Comparison of ENCODE assay signal across 22 cellular contexts in the genomic region with DNA sequence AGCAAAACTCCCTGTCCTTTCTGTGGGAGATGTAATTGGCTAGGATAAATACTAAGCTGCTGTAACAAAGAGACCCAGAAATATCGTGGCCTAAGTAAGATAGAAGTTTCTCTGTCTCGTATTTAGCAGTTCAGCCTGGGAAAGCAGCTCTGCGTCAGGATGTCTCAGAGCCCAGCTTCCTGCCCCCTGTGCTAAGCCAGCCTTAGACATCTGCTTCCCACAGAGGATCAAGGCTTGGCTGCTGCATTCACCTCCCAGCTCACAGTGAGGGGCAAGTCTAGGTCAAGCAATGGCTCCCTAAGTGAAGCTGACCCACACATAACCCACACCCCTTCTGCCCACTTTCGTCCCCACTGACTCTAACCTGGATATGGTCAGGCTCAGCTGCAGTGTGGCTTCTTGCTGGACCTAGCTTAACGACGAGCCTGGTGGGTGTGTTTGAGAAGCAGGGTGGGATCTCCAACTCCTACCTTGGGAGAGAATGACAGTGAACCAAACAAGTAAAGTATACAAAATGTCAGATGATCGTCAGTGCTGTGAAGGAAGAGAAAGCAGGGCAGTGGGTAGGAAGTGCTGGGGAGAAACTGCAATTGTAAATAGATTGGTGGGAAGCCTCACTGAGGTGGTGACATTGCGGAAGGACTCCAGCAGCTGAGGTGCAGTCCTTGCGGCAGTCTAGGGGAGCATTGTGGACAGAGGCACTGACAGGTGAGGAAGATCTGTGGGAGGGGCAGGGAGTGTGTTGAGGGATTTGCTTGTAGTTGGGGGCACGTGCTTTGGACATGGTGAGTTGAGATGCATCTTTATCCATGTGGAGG.
DNase-seq lines count a peak whose midpoint lies in the region; ATAC-seq, FAIRE-seq and TF ChIP-seq lines count a peak whose summit lies in the region.
"Had no signal": no experiment of that assay in that cellular context is flagged by ENCODE, and none has a peak within 500 bp of the region (broad histone marks: within the 10 kb centered on the region; RNA-seq: fewer than 3 reads in every experiment).

No MANE protein-coding gene starts in this region.

- TF ChIP-seq CTCF in GM23338 (conservative IDR thresholded peaks at IDR 0.05; ENCODE audit: low read depth in 2 of 2) (no peak), astrocyte (IDR thresholded peaks at IDR 0.05; ENCODE audit: insufficient read depth, low read depth, low read length) (no peak)

- H3K4me2 ChIP-seq in GM23338 (no peak overlapping the region), astrocyte (ENCODE audit: low read length) (peak overlapping the region; percentile 34)

- H3K4me3 Mint-ChIP-seq in GM23338 (no peak overlapping the region), astrocyte (ENCODE audit: unreplicated experiment) (no peak overlapping the region)
- H3K4me3 Mint-ChIP-seq in stimulated activated effector memory CD8-positive, alpha-beta T cell treated with anti-CD3 and anti-CD28 coated beads, Interleukin-12 subunit alpha, Interleukin-12 subunit beta, amount 100 ng/mL, for 72 hours: peak overlapping the region; percentile 8
- H3K4me3 Mint-ChIP-seq: activated CD4-positive, alpha-beta T cell treated with anti-CD3 and anti-CD28 coated beads, Interleukin-2, amount 10 ng/mL, durations not matched to agents 24 days and 14 days; memory B cell had no signal

- H3K9me3 ChIP-seq in astrocyte (ENCODE audit: insufficient read depth, low read depth, low read length): no peaks in the 10 kb centered on the region
- H3K9me3 ChIP-seq: adrenal gland, psoas muscle, thoracic aorta had no signal

- H3K4me1 Mint-ChIP-seq in GM23338 (peaks cover 29% of the 10 kb centered on the region), astrocyte (ENCODE audit: low read depth, unreplicated experiment) (peaks cover 49% of the 10 kb centered on the region)
- peaks cover 19% of the 10 kb centered on the region for H3K4me1 Mint-ChIP-seq in stimulated activated effector memory CD8-positive, alpha-beta T cell treated with anti-CD3 and anti-CD28 coated beads, Interleukin-12 subunit alpha, Interleukin-12 subunit beta, amount 100 ng/mL, for 72 hours
- H3K4me1 Mint-ChIP-seq: activated CD4-positive, alpha-beta T cell treated with anti-CD3 and anti-CD28 coated beads, Interleukin-2, amount 10 ng/mL, durations not matched to agents 24 days and 14 days had no signal

- H2AFZ ChIP-seq in GM23338 (peak overlapping the region; percentile 45; the same call in 1 of the 2 replicates), astrocyte (ENCODE audit: low read depth, low read length) (no peak overlapping the region)

- H4K20me1 ChIP-seq in GM23338 (replicated peaks; ENCODE audit: insufficient read depth) (no peaks in the 10 kb centered on the region), astrocyte (ENCODE audit: insufficient read depth, low read length) (no peaks in the 10 kb centered on the region)

- H3K27me3 Mint-ChIP-seq in GM23338 (ENCODE audit: insufficient read depth, low read depth, poor library complexity) (peaks cover 4% of the 10 kb centered on the region), astrocyte (ENCODE audit: low read depth, unreplicated experiment) (no peaks in the 10 kb centered on the region)

- no peaks in the 10 kb centered on the region for H3K79me2 ChIP-seq in GM23338 (replicated peaks; ENCODE audit: insufficient read depth)
- no peaks in the 10 kb centered on the region for H3K79me2 ChIP-seq in astrocyte (ENCODE audit: insufficient read depth, low read length)

- H3K36me3 Mint-ChIP-seq in GM23338 (ENCODE audit: low read depth) (no peaks in the 10 kb centered on the region), astrocyte (ENCODE audit: low read depth, unreplicated experiment) (peaks cover 7% of the 10 kb centered on the region)
- H3K36me3 Mint-ChIP-seq in stimulated activated effector memory CD8-positive, alpha-beta T cell treated with anti-CD3 and anti-CD28 coated beads, Interleukin-12 subunit alpha, Interleukin-12 subunit beta, amount 100 ng/mL, for 72 hours: no peaks in the 10 kb centered on the region
- H3K36me3 Mint-ChIP-seq: memory B cell had no signal

- no peaks in the 10 kb centered on the region for H3K9me2 ChIP-seq in GM23338 (ENCODE audit: insufficient read depth)

- H3K27ac ChIP-seq in GM23338 (ENCODE audit: low read depth) (no peak overlapping the region), astrocyte (ENCODE audit: low read depth, low read length) (peak overlapping the region; percentile 58)
- H3K27ac ChIP-seq: adrenal gland, psoas muscle, thoracic aorta had no signal

- H3K9ac ChIP-seq in astrocyte (ENCODE audit: low read length): peak overlapping the region; percentile 28

- ATAC-seq in GM23338: no peak
- ATAC-seq in left ventricle myocardium superior: peak; percentile 33
- ATAC-seq in stimulated activated effector memory CD8-positive, alpha-beta T cell treated with anti-CD3 and anti-CD28 coated beads, Interleukin-12 subunit alpha, Interleukin-12 subunit beta, amount 100 ng/mL, for 72 hours: peak; percentile 63
- ATAC-seq in GM21576 (IDR thresholded peaks at IDR 0.05; ENCODE audit: unreplicated experiment): no peak

- no peaks in the 10 kb centered on the region for H3K9me3 Mint-ChIP-seq in GM23338
- peaks cover 2% of the 10 kb centered on the region for H3K9me3 Mint-ChIP-seq in astrocyte (ENCODE audit: unreplicated experiment)
- no peaks in the 10 kb centered on the region for H3K9me3 Mint-ChIP-seq in stimulated activated effector memory CD8-positive, alpha-beta T cell treated with anti-CD3 and anti-CD28 coated beads, Interleukin-12 subunit alpha, Interleukin-12 subunit beta, amount 100 ng/mL, for 72 hours
- H3K9me3 Mint-ChIP-seq: activated CD4-positive, alpha-beta T cell treated with anti-CD3 and anti-CD28 coated beads, Interleukin-2, amount 10 ng/mL, durations not matched to agents 24 days and 14 days; memory B cell had no signal

- H3K27me3 ChIP-seq in GM23338 (ENCODE audit: insufficient read depth): no peaks in the 10 kb centered on the region
- no peaks in the 10 kb centered on the region for H3K27me3 ChIP-seq in astrocyte (ENCODE audit: insufficient read depth, low read length)
- H3K27me3 ChIP-seq: adrenal gland had no signal

- H3K4me1 ChIP-seq in GM23338 (ENCODE audit: insufficient read depth) (peaks cover 22% of the 10 kb centered on the region), astrocyte (ENCODE audit: insufficient read depth, low read length) (peaks cover 47% of the 10 kb centered on the region)
- H3K4me1 ChIP-seq: psoas muscle had no signal

- intact Hi-C loops in left ventricle myocardium superior (cut with micrococcal nuclease): no loop called here

- no peak overlapping the region for H3K4me3 ChIP-seq in GM23338
- no peak overlapping the region for H3K4me3 ChIP-seq in astrocyte (ENCODE audit: insufficient read depth, low read depth, low read length)
- H3K4me3 ChIP-seq: adrenal gland, psoas muscle, thoracic aorta had no signal

- H3K27ac Mint-ChIP-seq in GM23338: no peak overlapping the region
- no peak overlapping the region for H3K27ac Mint-ChIP-seq in astrocyte (ENCODE audit: unreplicated experiment)
- H3K27ac Mint-ChIP-seq in stimulated activated effector memory CD8-positive, alpha-beta T cell treated with anti-CD3 and anti-CD28 coated beads, Interleukin-12 subunit alpha, Interleukin-12 subunit beta, amount 100 ng/mL, for 72 hours: no peak overlapping the region
- H3K27ac Mint-ChIP-seq: activated CD4-positive, alpha-beta T cell treated with anti-CD3 and anti-CD28 coated beads, Interleukin-2, amount 10 ng/mL, durations not matched to agents 24 days and 14 days; memory B cell had no signal

- no peak for DNase-seq in GM23338 (ENCODE audit: low spot score)
- no peak for DNase-seq in astrocyte (ENCODE audit: low read depth)
- DNase-seq in left ventricle myocardium superior: no peak
- no peak for DNase-seq in stimulated activated effector memory CD8-positive, alpha-beta T cell treated with anti-CD3 and anti-CD28 coated beads, Interleukin-12 subunit alpha, Interleukin-12 subunit beta, amount 100 ng/mL, for 72 hours (ENCODE audit: low spot score in 2 of 2)
- DNase-seq in cerebellar nuclear complex (lab: John Stamatoyannopoulos, UW): no peak
- no peak for DNase-seq in GDM1 (lab: John Stamatoyannopoulos, UW)
- DNase-seq: activated CD4-positive, alpha-beta T cell treated with anti-CD3 and anti-CD28 coated beads, Interleukin-2, amount 10 ng/mL, durations not matched to agents 24 days and 14 days; activated CD8-positive, alpha-beta memory T cell treated with anti-CD3 and anti-CD28 coated beads, Interleukin-2, amount 50 U/mL, for 4 hours; activated effector memory CD4-positive, alpha-beta T cell treated with Interleukin-2 at 50 U/mL for 16 hours; adrenal gland; central memory CD4-positive, alpha-beta T cell; effector memory CD4-positive, alpha-beta T cell; H7; islet precursor cell; NCI-H1105 treated with DMSO at 0.1 percent for 48 hours; NCI-H2107; NCI-H524; psoas muscle; SHP77 had no signal

- H3K36me3 ChIP-seq in GM23338 (ENCODE audit: insufficient read depth) (no peaks in the 10 kb centered on the region), astrocyte (ENCODE audit: insufficient read depth, low read length) (peaks cover 2% of the 10 kb centered on the region)
- H3K36me3 ChIP-seq: adrenal gland, thoracic aorta had no signal

- no peaks in the 10 kb centered on the region for H3F3A ChIP-seq in GM23338 (replicated peaks; ENCODE audit: low read depth)

- no peak for FAIRE-seq in astrocyte (lab: Jason Lieb, UNC)

Comparison
In these comparisons a context has a peak if more than half of its experiments do, and no peak if none do; other contexts are left out.
1. ATAC-seq: peak in left ventricle myocardium superior (single experiment) and stimulated activated effector memory CD8-positive, alpha-beta T cell treated with anti-CD3 and anti-CD28 coated beads, Interleukin-12 subunit alpha, Interleukin-12 subunit beta, amount 100 ng/mL, for 72 hours (single experiment); none in GM23338 (single experiment) and GM21576 (single experiment).